ENCODE assay signal across 12 cellular contexts in the genomic region with DNA sequence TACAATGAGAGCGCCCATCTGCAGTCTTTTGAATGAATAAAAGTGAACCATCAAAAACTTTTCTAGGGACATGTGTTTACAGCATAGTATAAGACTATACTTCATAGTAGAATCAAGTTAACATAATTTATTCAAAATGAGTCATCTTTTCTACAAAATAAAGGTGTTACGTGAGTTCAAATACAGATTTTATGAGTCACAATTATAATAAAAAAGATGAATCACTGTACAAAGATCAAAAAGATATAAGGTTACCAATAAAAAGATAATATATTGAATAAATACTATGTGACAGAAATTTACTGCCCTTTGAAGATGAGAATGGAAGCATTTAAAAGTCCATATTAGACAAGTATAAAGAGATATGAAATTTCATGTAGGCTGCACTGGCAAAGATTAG. TPM values are rescaled to one million over a fixed set of nuclear protein-coding genes. Genes with fewer than 3 reads are reported as not detected.
DNase-seq lines count a peak whose midpoint lies in the region; ATAC-seq and TF ChIP-seq lines count a peak whose summit lies in the region.
"Had no signal": no experiment of that assay in that cellular context is flagged by ENCODE, and none has a peak within 500 bp of the region (broad histone marks: within the 10 kb centered on the region; RNA-seq: fewer than 3 reads in every experiment).

No MANE protein-coding gene starts in this region.

- no CpG with 5 or more reads among the region's 2 CpGs for WGBS in mesendoderm (ENCODE audit: extremely low coverage, insufficient coverage, low lambda C conversion rate)
- WGBS in sigmoid colon, 2 donors: 45 to 72% methylated on average over 2 of the region's 2 CpGs

- H2AK5ac ChIP-seq in mesendoderm (ENCODE audit: low read length): no peak overlapping the region

- no peaks in the 10 kb centered on the region for H3K27me3 ChIP-seq in mesendoderm (ENCODE audit: insufficient read depth, low read length, poor library complexity)
- H3K27me3 ChIP-seq in sigmoid colon: no peaks in the 10 kb centered on the region

- H3K4me3 ChIP-seq in mesendoderm (ENCODE audit: low read length) (no peak overlapping the region), sigmoid colon (no peak overlapping the region)
- H3K4me3 ChIP-seq: psoas muscle had no signal

- H3K79me1 ChIP-seq in mesendoderm (ENCODE audit: low read length): no peaks in the 10 kb centered on the region

- ATAC-seq in activated naive CD8-positive, alpha-beta T cell treated with anti-CD3 and anti-CD28 coated beads, Interleukin-2, amount 50 U/mL, for 24 hours: peak; percentile 29
- ATAC-seq: activated CD8-positive, alpha-beta memory T cell treated with anti-CD3 and anti-CD28 coated beads, Interleukin-2, amount 10 ng/mL, durations not matched to agents 7 days and 5 days; psoas muscle had no signal

- H2BK120ac ChIP-seq in mesendoderm (ENCODE audit: low read depth, low read length): no peak overlapping the region

- TF ChIP-seq POLR2A in sigmoid colon (IDR thresholded peaks at IDR 0.05): no peak

- no peaks in the 10 kb centered on the region for H3K4me1 ChIP-seq in mesendoderm (ENCODE audit: control insufficient read depth, low read depth, low read length)
- H3K4me1 ChIP-seq in sigmoid colon: peaks cover 0 to 26% (median 15%) of the 10 kb centered on the region in 4 donors

- intact Hi-C loops in sigmoid colon (cut with DNase I): no loop called here

- no peak overlapping the region for H3K56ac ChIP-seq in mesendoderm (ENCODE audit: low read length)

- peaks cover 5% of the 10 kb centered on the region for H3K27me3 Mint-ChIP-seq in activated naive CD8-positive, alpha-beta T cell treated with anti-CD3 and anti-CD28 coated beads, Interleukin-2, amount 50 U/mL, for 24 hours
- peaks cover 5% of the 10 kb centered on the region for H3K27me3 Mint-ChIP-seq in nephron (ENCODE audit: low read depth)

- no peak overlapping the region for H3K4me2 ChIP-seq in mesendoderm (ENCODE audit: low read length)

- H2BK15ac ChIP-seq in mesendoderm (replicated peaks; ENCODE audit: low read depth): no peak overlapping the region

- no peak overlapping the region for H3K4ac ChIP-seq in mesendoderm (ENCODE audit: low read depth, low read length)

- H3K9me3 Mint-ChIP-seq in activated naive CD8-positive, alpha-beta T cell treated with anti-CD3 and anti-CD28 coated beads, Interleukin-2, amount 50 U/mL, for 24 hours: peaks cover 4% of the 10 kb centered on the region
- H3K9me3 Mint-ChIP-seq in nephron: no peaks in the 10 kb centered on the region
- H3K9me3 Mint-ChIP-seq: H9, mesothelial cell of epicardium had no signal

- H3K23ac ChIP-seq in mesendoderm (ENCODE audit: low read length): no peak overlapping the region

- peak overlapping the region; percentile 8 for H3K4me3 Mint-ChIP-seq in activated naive CD8-positive, alpha-beta T cell treated with anti-CD3 and anti-CD28 coated beads, Interleukin-2, amount 50 U/mL, for 24 hours
- H3K4me3 Mint-ChIP-seq in nephron: peak overlapping the region; percentile 14 to 92 (median 35)
- H3K4me3 Mint-ChIP-seq: activated CD8-positive, alpha-beta memory T cell treated with anti-CD3 and anti-CD28 coated beads, Interleukin-2, amount 10 ng/mL, durations not matched to agents 7 days and 5 days; H9; mesothelial cell of epicardium had no signal

- H4K8ac ChIP-seq in mesendoderm (ENCODE audit: low read depth, low read length): no peak overlapping the region

- TF ChIP-seq EP300 in sigmoid colon (IDR thresholded peaks at IDR 0.05): no peak

- peak overlapping the region; percentile 62 for H3K27ac Mint-ChIP-seq in activated naive CD8-positive, alpha-beta T cell treated with anti-CD3 and anti-CD28 coated beads, Interleukin-2, amount 50 U/mL, for 24 hours
- no peak overlapping the region for H3K27ac Mint-ChIP-seq in nephron
- H3K27ac Mint-ChIP-seq: activated CD8-positive, alpha-beta memory T cell treated with anti-CD3 and anti-CD28 coated beads, Interleukin-2, amount 10 ng/mL, durations not matched to agents 7 days and 5 days; H9; mesothelial cell of epicardium had no signal

- DNase-seq in DMS53 treated with DMSO at 0.1 percent for 48 hours (lab: John Stamatoyannopoulos, UW; ENCODE audit: unreplicated experiment) (peak; percentile 47), HPDE6-E6E7 (ENCODE audit: extremely low spot score) (peak; percentile 8), AG08395 (ENCODE audit: low spot score) (no peak), mesendoderm (no peak), sigmoid colon (no peak)
- DNase-seq in activated naive CD8-positive, alpha-beta T cell treated with anti-CD3 and anti-CD28 coated beads, Interleukin-2, amount 50 U/mL, for 24 hours: no peak
- DNase-seq: activated CD8-positive, alpha-beta memory T cell treated with anti-CD3 and anti-CD28 coated beads, Interleukin-2, amount 10 ng/mL, durations not matched to agents 7 days and 5 days; H9; NCI-H187 treated with DMSO at 0.1 percent for 48 hours; psoas muscle had no signal

- H3K18ac ChIP-seq in mesendoderm (ENCODE audit: low read length): no peak overlapping the region

- H3K9me3 ChIP-seq in sigmoid colon: no peaks in the 10 kb centered on the region
- H3K9me3 ChIP-seq: psoas muscle had no signal

- no peak overlapping the region for H2BK5ac ChIP-seq in mesendoderm (ENCODE audit: low read length)

- peaks cover 18% of the 10 kb centered on the region for H3K36me3 Mint-ChIP-seq in activated naive CD8-positive, alpha-beta T cell treated with anti-CD3 and anti-CD28 coated beads, Interleukin-2, amount 50 U/mL, for 24 hours (ENCODE audit: low read depth)
- H3K36me3 Mint-ChIP-seq in nephron (ENCODE audit: low read depth): peaks cover 9% of the 10 kb centered on the region

- no peak overlapping the region for H3K9ac ChIP-seq in mesendoderm (ENCODE audit: low read length)

- H3K36me3 ChIP-seq in mesendoderm (ENCODE audit: control insufficient read depth, insufficient read depth, low read length) (no peaks in the 10 kb centered on the region), sigmoid colon (peaks cover 0 to 15% (median 0%) of the 10 kb centered on the region in 4 donors)

- no peak overlapping the region for H4K5ac ChIP-seq in mesendoderm (ENCODE audit: low read length)

- H3K27ac ChIP-seq in mesendoderm (ENCODE audit: low read depth, low read length) (no peak overlapping the region), sigmoid colon (no peak overlapping the region)
- H3K27ac ChIP-seq: psoas muscle had no signal

- peaks cover 59% of the 10 kb centered on the region for H3K4me1 Mint-ChIP-seq in activated naive CD8-positive, alpha-beta T cell treated with anti-CD3 and anti-CD28 coated beads, Interleukin-2, amount 50 U/mL, for 24 hours
- peaks cover 25% of the 10 kb centered on the region for H3K4me1 Mint-ChIP-seq in nephron

- TF ChIP-seq CTCF in nephron (IDR thresholded peaks at IDR 0.05; ENCODE audit: unreplicated experiment in 3 of 3) (no peak), sigmoid colon (IDR thresholded peaks at IDR 0.05) (no peak)

- peaks cover 8% of the 10 kb centered on the region for H3K79me2 ChIP-seq in mesendoderm (ENCODE audit: control insufficient read depth, insufficient read depth, low read length)

RNA-seq across cellular contexts. Expression of a gene that starts 2.8 kb away (rescaled TPM):
- polyA plus RNA-seq in mesendoderm (2013, experiment 1 of 2): 27.2 TPM
- 28.7 TPM for polyA plus RNA-seq in mesendoderm (2013, experiment 2 of 2)
- 10 to 100 TPM; 15.6 to 26.4 (median 21.0) TPM for total RNA-seq in sigmoid colon
- 10 to 100 TPM; 12.4 to 22.2 (median 22.2) TPM for polyA plus RNA-seq in sigmoid colon

Comparison
In these comparisons a context has a peak if more than half of its experiments do, and no peak if none do; other contexts are left out.
1. DNase-seq: peak in DMS53 treated with DMSO at 0.1 percent for 48 hours (single experiment) and HPDE6-E6E7 (single experiment); none in activated naive CD8-positive, alpha-beta T cell treated with anti-CD3 and anti-CD28 coated beads, Interleukin-2, amount 50 U/mL, for 24 hours (single experiment), AG08395 (single experiment), mesendoderm (single experiment) and sigmoid colon (single experiment).